18 cellular contexts compared by ENCODE assay signal in genomic region chr5:83003791-83004190, GRCh38.
"Had no signal": no experiment of that assay in that cellular context is flagged by ENCODE, and none has a peak within 500 bp of the region (broad histone marks: within the 10 kb centered on the region; RNA-seq: fewer than 3 reads in every experiment).

No MANE protein-coding gene starts in this region.

- H3K27ac ChIP-seq: colonic mucosa, esophagus squamous epithelium, foreskin keratinocyte, heart left ventricle, neutrophil, stomach, thoracic aorta, transverse colon had no signal

- H3K4me3 ChIP-seq: colonic mucosa, esophagus squamous epithelium, heart left ventricle, mucosa of descending colon, stomach, thoracic aorta, transverse colon had no signal

- H3K9me3 Mint-ChIP-seq: naive thymus-derived CD8-positive, alpha-beta T cell had no signal

- H3K4me3 Mint-ChIP-seq: naive thymus-derived CD8-positive, alpha-beta T cell had no signal

- H3K4me1 ChIP-seq: colonic mucosa, esophagus squamous epithelium, foreskin keratinocyte, heart left ventricle, stomach, transverse colon had no signal

- H3K27ac Mint-ChIP-seq: naive thymus-derived CD8-positive, alpha-beta T cell had no signal

- H3K9me3 ChIP-seq: colonic mucosa, esophagus squamous epithelium, heart left ventricle, mucosa of descending colon, neutrophil, stomach, thoracic aorta, transverse colon had no signal

- H3K36me3 ChIP-seq: colonic mucosa, esophagus squamous epithelium, heart left ventricle, neutrophil, stomach, thoracic aorta, transverse colon had no signal

- DNase-seq: colonic mucosa; dermis blood vessel endothelial cell; esophagus squamous epithelium; foreskin keratinocyte; heart left ventricle; hypothalamus; kidney glomerular epithelial cell; mammary epithelial cell; mucosa of descending colon; naive thymus-derived CD8-positive, alpha-beta T cell; posterior cingulate gyrus; stimulated activated CD4-positive, alpha-beta T cell treated with anti-CD3 and anti-CD28 coated beads, Interleukin-2, amount 100 ng/mL, for 24 hours; stomach; substantia nigra; transverse colon had no signal

- H3K36me3 Mint-ChIP-seq: naive thymus-derived CD8-positive, alpha-beta T cell had no signal

- ATAC-seq: foreskin keratinocyte; heart left ventricle; mucosa of descending colon; naive thymus-derived CD8-positive, alpha-beta T cell; sciatic nerve had no signal

- H3K27me3 ChIP-seq: colonic mucosa, esophagus squamous epithelium, foreskin keratinocyte, heart left ventricle, neutrophil, stomach, transverse colon had no signal

- H3K4me1 Mint-ChIP-seq: naive thymus-derived CD8-positive, alpha-beta T cell had no signal
